28 cellular contexts compared by ENCODE assay signal in the genomic region with DNA sequence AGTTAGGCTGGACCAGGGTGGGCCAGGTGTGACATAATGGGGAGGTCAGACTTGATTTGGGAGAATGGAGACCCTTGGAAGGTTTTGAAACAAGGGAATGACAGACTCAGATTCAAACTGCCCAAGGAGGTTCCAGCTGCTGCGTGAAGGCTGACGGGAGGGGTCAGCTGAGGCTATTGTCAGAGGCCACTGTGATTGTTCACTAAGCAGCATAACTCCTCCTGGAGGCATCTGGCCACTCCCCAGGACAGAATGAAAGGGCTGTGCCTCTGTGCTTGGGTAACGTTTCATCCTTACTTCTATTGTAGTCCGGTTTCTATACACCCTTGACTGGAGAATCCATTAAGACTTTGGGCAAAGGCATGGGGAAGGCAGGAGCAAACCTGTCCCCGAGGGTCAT.
DNase-seq lines count a peak whose midpoint lies in the region; ATAC-seq and TF ChIP-seq lines count a peak whose summit lies in the region.
"Had no signal": no experiment of that assay in that cellular context is flagged by ENCODE, and none has a peak within 500 bp of the region (broad histone marks: within the 10 kb centered on the region; RNA-seq: fewer than 3 reads in every experiment).

No MANE protein-coding gene starts in this region.

- H3K4me1 Mint-ChIP-seq in neural progenitor cell = peaks cover 77% of the 10 kb centered on the region
- no peaks in the 10 kb centered on the region for H3K4me1 Mint-ChIP-seq in activated T-cell treated with anti-CD3 and anti-CD28 coated beads, Interleukin-2, amount 50 U/mL, for 24 hours (ENCODE audit: low read depth)
- H3K4me1 Mint-ChIP-seq: CD14-positive monocyte; naive B cell; stimulated activated naive B cell treated with anti-CD40 and anti-IgM and Interleukin-4, amounts not matched to agents 10 μg/mL and 1 μg/mL and 100 μg/mL, for 72 hours had no signal

- no peak for TF ChIP-seq POLR2A in breast epithelium (IDR thresholded peaks at IDR 0.05)

- H3K4me1 ChIP-seq in neural progenitor cell = peaks cover 31% of the 10 kb centered on the region
- H3K4me1 ChIP-seq in breast epithelium = no peaks in the 10 kb centered on the region
- H3K4me1 ChIP-seq: adrenal gland, body of pancreas, left lung, suprapubic skin had no signal

- TF ChIP-seq CTCF in neural progenitor cell (IDR thresholded peaks at IDR 0.05) = no peak
- TF ChIP-seq CTCF in breast epithelium (IDR thresholded peaks at IDR 0.05) = no peak

- H3K27me3 ChIP-seq in neural progenitor cell (peaks cover 63% of the 10 kb centered on the region), breast epithelium (no peaks in the 10 kb centered on the region)
- H3K27me3 ChIP-seq: body of pancreas, left lung had no signal

- DNase-seq in NCI-H748 (lab: John Stamatoyannopoulos, UW; ENCODE audit: unreplicated experiment) = peak; percentile 9
- DNase-seq in NCI-H748 treated with DMSO at 0.1 percent for 48 hours (lab: John Stamatoyannopoulos, UW) = no peak
- peak in 26 of 61 donors; percentile 14 to 59 (median 29) for DNase-seq in caudate nucleus (lab: John Stamatoyannopoulos, UW)
- DNase-seq in neural progenitor cell (ENCODE audit: low spot score) = peak; percentile 81
- DNase-seq in effector CD4-positive, alpha-beta T cell = no peak
- DNase-seq in activated T-cell treated with anti-CD3 and anti-CD28 coated beads, Interleukin-2, amount 50 U/mL, for 24 hours = no peak
- DNase-seq in breast epithelium (ENCODE audit: low spot score in 2 of 2) = no peak
- DNase-seq: activated CD8-positive, alpha-beta memory T cell treated with anti-CD3 and anti-CD28 coated beads, Interleukin-2, amount 50 U/mL, for 48 hours; activated CD8-positive, alpha-beta T cell treated with anti-CD3 and anti-CD28 coated beads for 36 hours; activated naive CD4-positive, alpha-beta T cell treated with anti-CD3 and anti-CD28 coated beads for 36 hours; adrenal gland; body of pancreas; DMS79 treated with DMSO at 0.1 percent for 48 hours; GF-D8; GM23248; KG1; naive B cell; NCI-H1105 treated with DMSO at 0.1 percent for 48 hours; NCI-H2029; NCI-H345; NCI-H774; stimulated activated naive B cell treated with anti-CD40 and anti-IgM and Interleukin-4, amounts not matched to agents 10 μg/mL and 1 μg/mL and 100 μg/mL, for 72 hours had no signal

- H3K27ac ChIP-seq in caudate nucleus (ENCODE audit: low read depth, low read length) = peak overlapping the region; percentile 78
- H3K27ac ChIP-seq in neural progenitor cell = no peak overlapping the region
- no peak overlapping the region for H3K27ac ChIP-seq in breast epithelium
- H3K27ac ChIP-seq: 22Rv1, adrenal gland, body of pancreas, GM23248, left lung, suprapubic skin had no signal

- H2AFZ ChIP-seq in neural progenitor cell (replicated peaks) = no peak overlapping the region
- H2AFZ ChIP-seq: GM23248 had no signal

- H3K9ac ChIP-seq in neural progenitor cell = no peak overlapping the region
- H3K9ac ChIP-seq: GM23248 had no signal

- no peaks in the 10 kb centered on the region for H3K79me2 ChIP-seq in neural progenitor cell (ENCODE audit: low read depth)

- H4K20me1 ChIP-seq in neural progenitor cell (ENCODE audit: low read depth) = peaks cover 19% of the 10 kb centered on the region

- no peaks in the 10 kb centered on the region for H3K36me3 Mint-ChIP-seq in neural progenitor cell
- H3K36me3 Mint-ChIP-seq in activated T-cell treated with anti-CD3 and anti-CD28 coated beads, Interleukin-2, amount 50 U/mL, for 24 hours (ENCODE audit: low read depth) = no peaks in the 10 kb centered on the region
- H3K36me3 Mint-ChIP-seq: CD14-positive monocyte, naive B cell had no signal

- H3K36me3 ChIP-seq in neural progenitor cell (no peaks in the 10 kb centered on the region), breast epithelium (no peaks in the 10 kb centered on the region)
- H3K36me3 ChIP-seq: adrenal gland, left lung, suprapubic skin had no signal

- H3K9me3 ChIP-seq in neural progenitor cell (ENCODE audit: low read depth) (no peaks in the 10 kb centered on the region), breast epithelium (no peaks in the 10 kb centered on the region)
- H3K9me3 ChIP-seq: adrenal gland, body of pancreas, left lung, suprapubic skin had no signal

- peak overlapping the region; percentile 30 for H3K4me3 Mint-ChIP-seq in neural progenitor cell
- H3K4me3 Mint-ChIP-seq in activated T-cell treated with anti-CD3 and anti-CD28 coated beads, Interleukin-2, amount 50 U/mL, for 24 hours = no peak overlapping the region
- H3K4me3 Mint-ChIP-seq: activated CD8-positive, alpha-beta T cell treated with anti-CD3 and anti-CD28 coated beads for 36 hours; activated naive CD4-positive, alpha-beta T cell treated with anti-CD3 and anti-CD28 coated beads for 36 hours; CD14-positive monocyte; stimulated activated naive B cell treated with anti-CD40 and anti-IgM and Interleukin-4, amounts not matched to agents 10 μg/mL and 1 μg/mL and 100 μg/mL, for 72 hours; T-helper 2 cell treated with Interferon-gamma antibody and Interleukin-4, amounts not matched to agents 5 μg/mL and 100 μg/mL, for 36 hours had no signal

- peaks cover 24% of the 10 kb centered on the region for H3K27me3 Mint-ChIP-seq in neural progenitor cell (ENCODE audit: insufficient read depth, low read depth)
- H3K27me3 Mint-ChIP-seq in activated T-cell treated with anti-CD3 and anti-CD28 coated beads, Interleukin-2, amount 50 U/mL, for 24 hours = peaks cover 9% of the 10 kb centered on the region
- H3K27me3 Mint-ChIP-seq: activated CD8-positive, alpha-beta T cell treated with anti-CD3 and anti-CD28 coated beads for 36 hours had no signal

- intact Hi-C loops in breast epithelium (cut with DNase I; ENCODE audit: low total_unique reads) = no loop called here

- H3K4me3 ChIP-seq in neural progenitor cell (no peak overlapping the region), breast epithelium (no peak overlapping the region)
- H3K4me3 ChIP-seq: adrenal gland, body of pancreas, GM23248, left lung, suprapubic skin had no signal

- peak overlapping the region; percentile 65 for H3K4me2 ChIP-seq in neural progenitor cell

- H3K27ac Mint-ChIP-seq in neural progenitor cell = peak overlapping the region; percentile 36
- no peak overlapping the region for H3K27ac Mint-ChIP-seq in activated T-cell treated with anti-CD3 and anti-CD28 coated beads, Interleukin-2, amount 50 U/mL, for 24 hours
- H3K27ac Mint-ChIP-seq: activated CD8-positive, alpha-beta T cell treated with anti-CD3 and anti-CD28 coated beads for 36 hours; activated naive CD4-positive, alpha-beta T cell treated with anti-CD3 and anti-CD28 coated beads for 36 hours; CD14-positive monocyte; naive B cell; stimulated activated naive B cell treated with anti-CD40 and anti-IgM and Interleukin-4, amounts not matched to agents 10 μg/mL and 1 μg/mL and 100 μg/mL, for 72 hours; T-helper 2 cell treated with Interferon-gamma antibody and Interleukin-4, amounts not matched to agents 5 μg/mL and 100 μg/mL, for 36 hours had no signal

- H3F3A ChIP-seq in neural progenitor cell (ENCODE audit: low read depth) = peaks cover 27% of the 10 kb centered on the region

- H3K9me3 Mint-ChIP-seq in neural progenitor cell = no peaks in the 10 kb centered on the region
- no peaks in the 10 kb centered on the region for H3K9me3 Mint-ChIP-seq in activated T-cell treated with anti-CD3 and anti-CD28 coated beads, Interleukin-2, amount 50 U/mL, for 24 hours
- H3K9me3 Mint-ChIP-seq: activated CD8-positive, alpha-beta T cell treated with anti-CD3 and anti-CD28 coated beads for 36 hours; activated naive CD4-positive, alpha-beta T cell treated with anti-CD3 and anti-CD28 coated beads for 36 hours; CD14-positive monocyte; T-helper 2 cell treated with Interferon-gamma antibody and Interleukin-4, amounts not matched to agents 5 μg/mL and 100 μg/mL, for 36 hours had no signal

- ATAC-seq in GM21737 (IDR thresholded peaks at IDR 0.05; ENCODE audit: unreplicated experiment) = no peak
- ATAC-seq: activated CD8-positive, alpha-beta T cell treated with anti-CD3 and anti-CD28 coated beads for 36 hours; body of pancreas; stimulated activated naive B cell treated with anti-CD40 and anti-IgM and Interleukin-4, amounts not matched to agents 10 μg/mL and 1 μg/mL and 100 μg/mL, for 72 hours had no signal

Comparison
In these comparisons a context has a peak if more than half of its experiments do, and no peak if none do; other contexts are left out.
1. DNase-seq: peak in NCI-H748 (single experiment) and neural progenitor cell (single experiment); none in NCI-H748 treated with DMSO at 0.1 percent for 48 hours (single experiment), effector CD4-positive, alpha-beta T cell (single experiment), activated T-cell treated with anti-CD3 and anti-CD28 coated beads, Interleukin-2, amount 50 U/mL, for 24 hours (single experiment) and breast epithelium (0 of 2).